In genomic region chr1:176701151-176701866, GRCh38 we compare ENCODE assay signal across 21 cellular contexts.
"Had no signal": no experiment of that assay in that cellular context is flagged by ENCODE, and none has a peak within 500 bp of the region (broad histone marks: within the 10 kb centered on the region; RNA-seq: fewer than 3 reads in every experiment).

No MANE protein-coding gene starts in this region.

- H3K4me3 ChIP-seq: coronary artery, dorsolateral prefrontal cortex, heart right ventricle, left ventricle myocardium inferior, lower lobe of right lung, prostate gland, right atrium auricular region, stomach, thoracic aorta had no signal

- H3K9ac ChIP-seq: parathyroid adenoma had no signal

- H3K27me3 ChIP-seq: heart right ventricle, right atrium auricular region, stomach had no signal

- H3K4me1 ChIP-seq: heart right ventricle, left ventricle myocardium inferior, lower lobe of right lung, parathyroid adenoma, prostate gland, right atrium auricular region, stomach had no signal

- H2AFZ ChIP-seq: parathyroid adenoma had no signal

- H3K27me3 Mint-ChIP-seq: natural killer cell treated with Interleukin-12 subunit alpha and Interleukin-12 subunit beta and Interleukin-15 and Interleukin-18, amount 100 ng/mL, for 72 hours had no signal

- H3K27ac ChIP-seq: coronary artery, dorsolateral prefrontal cortex, heart right ventricle, left ventricle myocardium inferior, lower lobe of right lung, parathyroid adenoma, prostate gland, right atrium auricular region, stomach, thoracic aorta had no signal

- H3K79me2 ChIP-seq: parathyroid adenoma had no signal

- H3K36me3 ChIP-seq: heart right ventricle, left ventricle myocardium inferior, lower lobe of right lung, prostate gland, right atrium auricular region, stomach, thoracic aorta had no signal

- H3K9me3 Mint-ChIP-seq: natural killer cell treated with Interleukin-12 subunit alpha and Interleukin-12 subunit beta and Interleukin-15 and Interleukin-18, amount 100 ng/mL, for 72 hours had no signal

- ATAC-seq: heart right ventricle; lower lobe of right lung; natural killer cell treated with Interleukin-12 subunit alpha and Interleukin-12 subunit beta and Interleukin-15 and Interleukin-18, amount 100 ng/mL, for 72 hours had no signal

- H3K36me3 Mint-ChIP-seq: natural killer cell treated with Interleukin-12 subunit alpha and Interleukin-12 subunit beta and Interleukin-15 and Interleukin-18, amount 100 ng/mL, for 72 hours had no signal

- H3K27ac Mint-ChIP-seq: natural killer cell treated with Interleukin-12 subunit alpha and Interleukin-12 subunit beta and Interleukin-15 and Interleukin-18, amount 100 ng/mL, for 72 hours had no signal

- H3K4me3 Mint-ChIP-seq: natural killer cell treated with Interleukin-12 subunit alpha and Interleukin-12 subunit beta and Interleukin-15 and Interleukin-18, amount 100 ng/mL, for 72 hours had no signal

- DNase-seq: dorsolateral prefrontal cortex; effector CD8-positive, alpha-beta T cell; heart right ventricle; hypothalamus; islet precursor cell; left ventricle myocardium inferior; lower lobe of right lung; mesenchymal stem cell; midbrain; small intestine; stimulated activated CD4-positive, alpha-beta T cell treated with anti-CD3 and anti-CD28 coated beads, Interleukin-12 subunit alpha, Interleukin-12 subunit beta, amount 100 ng/mL, for 4 hours; stimulated activated naive CD4-positive, alpha-beta T cell; stomach; substantia nigra; trophoblast cell had no signal

- H3K9me3 ChIP-seq: heart right ventricle, left ventricle myocardium inferior, lower lobe of right lung, prostate gland, right atrium auricular region, stomach, thoracic aorta had no signal
